18 cellular contexts compared by ENCODE assay signal in the genomic region with DNA sequence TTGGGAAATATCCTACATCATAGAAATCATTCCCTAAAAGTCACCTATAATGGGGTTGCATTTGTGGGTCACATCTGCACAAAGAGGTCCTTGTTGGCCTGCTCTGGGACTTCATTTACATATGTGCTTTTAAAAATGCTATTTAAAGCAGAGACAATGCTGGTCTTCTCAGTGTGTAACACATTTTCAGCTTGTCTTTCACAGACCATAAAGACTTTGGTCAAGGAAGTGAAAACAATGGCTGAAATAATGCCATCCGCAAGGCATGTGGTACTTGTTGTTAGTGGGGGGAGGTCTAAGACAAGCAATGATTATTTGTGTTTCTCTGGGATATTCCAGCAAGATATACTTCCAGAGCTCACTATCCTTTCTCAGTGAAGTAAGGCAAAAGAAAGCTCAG.
"Had no signal": no experiment of that assay in that cellular context is flagged by ENCODE, and none has a peak within 500 bp of the region (broad histone marks: within the 10 kb centered on the region; RNA-seq: fewer than 3 reads in every experiment).

No MANE protein-coding gene starts in this region.

- H3K27ac ChIP-seq: breast epithelium, right lobe of liver, thyroid gland had no signal

- H3K9me3 ChIP-seq: breast epithelium, esophagus squamous epithelium, prostate gland, right lobe of liver, thyroid gland had no signal

- H3K27me3 ChIP-seq: breast epithelium, esophagus squamous epithelium, right lobe of liver, thyroid gland had no signal

- DNase-seq: activated CD4-positive, alpha-beta memory T cell treated with anti-CD3 and anti-CD28 coated beads, Interleukin-2, amount 10 ng/mL, durations not matched to agents 7 days and 5 days; activated CD4-positive, alpha-beta T cell treated with anti-CD3 and anti-CD28 coated beads for 48 hours; activated CD8-positive, alpha-beta memory T cell treated with anti-CD3 and anti-CD28 coated beads, Interleukin-2, amount 10 ng/mL, durations not matched to agents 7 days and 5 days; activated naive CD4-positive, alpha-beta T cell; activated naive CD8-positive, alpha-beta T cell treated with anti-CD3 and anti-CD28 coated beads, Interleukin-2, amount 10 ng/mL, durations not matched to agents 7 days and 5 days; aorta; effector memory CD4-positive, alpha-beta T cell; esophagus squamous epithelium; islet precursor cell; nephron progenitor cell; right lobe of liver; stimulated activated CD4-positive, alpha-beta T cell treated with anti-CD3 and anti-CD28 coated beads, Interleukin-4, amount 100 ng/mL, for 4 hours; thyroid gland had no signal

- FAIRE-seq: endothelial cell of umbilical vein, urothelium cell line had no signal

- H3K4me3 ChIP-seq: breast epithelium, esophagus squamous epithelium, prostate gland, right lobe of liver, smooth muscle cell, thyroid gland had no signal

- H3K36me3 ChIP-seq: breast epithelium, prostate gland, thyroid gland had no signal

- H3K4me2 ChIP-seq: smooth muscle cell had no signal

- H3K4me1 ChIP-seq: breast epithelium, prostate gland, right lobe of liver had no signal
